In genomic region chr12:66596189-66596588, GRCh38 we compare ENCODE assay signal across 1 cellular context.
TF ChIP-seq lines count a peak whose summit lies in the region.

No MANE protein-coding gene starts in this region.

TF ChIP-seq in HCT116, 20 proteins besides CTCF, POLR2A, EP300 and RAD21 (continued from another document):
- no peak for TF ChIP-seq ZBTB33 (IDR thresholded peaks at IDR 0.05; ENCODE audit: extremely low read depth, insufficient replicate concordance, low read length)
